In genomic region chr5:17763301-17763700, GRCh38 we compare ENCODE assay signal across 20 cellular contexts.
"Had no signal": no experiment of that assay in that cellular context is flagged by ENCODE, and none has a peak within 500 bp of the region (broad histone marks: within the 10 kb centered on the region; RNA-seq: fewer than 3 reads in every experiment).

No MANE protein-coding gene starts in this region.

- H3K36me3 Mint-ChIP-seq: activated naive CD8-positive, alpha-beta T cell; naive thymus-derived CD8-positive, alpha-beta T cell had no signal

- ATAC-seq: activated CD8-positive, alpha-beta T cell treated with anti-CD3 and anti-CD28 coated beads, Interleukin-2, amount 10 ng/mL, durations not matched to agents 7 days and 5 days; activated T-cell treated with anti-CD3 and anti-CD28 coated beads, Interleukin-2, amount 50 U/mL, for 72 hours; left lobe of liver; naive thymus-derived CD8-positive, alpha-beta T cell had no signal

- H3K27me3 Mint-ChIP-seq: activated CD4-positive, alpha-beta T cell treated with anti-CD3 and anti-CD28 coated beads, Interleukin-2, amount 10 ng/mL, durations not matched to agents 24 days and 14 days; activated naive CD8-positive, alpha-beta T cell; naive thymus-derived CD8-positive, alpha-beta T cell had no signal

- H3K36me3 ChIP-seq: colonic mucosa, upper lobe of left lung had no signal

- H3K27ac ChIP-seq: colonic mucosa, epithelial cell of prostate, upper lobe of left lung had no signal

- H3K4me1 Mint-ChIP-seq: activated CD4-positive, alpha-beta T cell treated with anti-CD3 and anti-CD28 coated beads, Interleukin-2, amount 10 ng/mL, durations not matched to agents 24 days and 14 days; naive thymus-derived CD8-positive, alpha-beta T cell had no signal

- H3K4me3 Mint-ChIP-seq: activated CD4-positive, alpha-beta T cell treated with anti-CD3 and anti-CD28 coated beads, Interleukin-2, amount 10 ng/mL, durations not matched to agents 24 days and 14 days; activated CD8-positive, alpha-beta T cell treated with anti-CD3 and anti-CD28 coated beads, Interleukin-2, amount 10 ng/mL, durations not matched to agents 7 days and 5 days; activated naive CD8-positive, alpha-beta T cell; activated T-cell treated with anti-CD3 and anti-CD28 coated beads, Interleukin-2, amount 50 U/mL, for 72 hours; naive thymus-derived CD8-positive, alpha-beta T cell had no signal

- H3K4me3 ChIP-seq: colonic mucosa, upper lobe of left lung had no signal

- DNase-seq: activated CD4-positive, alpha-beta T cell treated with anti-CD3 and anti-CD28 coated beads, Interleukin-2, amount 10 ng/mL, durations not matched to agents 24 days and 14 days; activated CD4-positive, CD25-positive, alpha-beta regulatory T cell; activated CD8-positive, alpha-beta memory T cell treated with anti-CD3 and anti-CD28 coated beads, Interleukin-2, amount 50 U/mL, for 4 hours; activated CD8-positive, alpha-beta T cell treated with anti-CD3 and anti-CD28 coated beads, Interleukin-2, amount 10 ng/mL, durations not matched to agents 7 days and 5 days; activated gamma-delta T cell treated with Interleukin-2 at 50 U/mL for 16 hours; activated T-cell treated with anti-CD3 and anti-CD28 coated beads, Interleukin-2, amount 50 U/mL, for 72 hours; anterior cingulate cortex; caudate nucleus; colonic mucosa; effector memory CD4-positive, alpha-beta T cell; naive thymus-derived CD8-positive, alpha-beta T cell; posterior cingulate gyrus; retina; stimulated activated CD4-positive, alpha-beta T cell treated with anti-CD3 and anti-CD28 coated beads, Interleukin-15, amount 100 ng/mL, for 24 hours; stimulated activated CD4-positive, alpha-beta T cell treated with anti-CD3 and anti-CD28 coated beads, Interleukin-4, amount 100 ng/mL, for 1 hour; stimulated activated naive CD4-positive, alpha-beta T cell; upper lobe of left lung had no signal

- H3K27ac Mint-ChIP-seq: activated CD4-positive, alpha-beta T cell treated with anti-CD3 and anti-CD28 coated beads, Interleukin-2, amount 10 ng/mL, durations not matched to agents 24 days and 14 days; activated CD8-positive, alpha-beta T cell treated with anti-CD3 and anti-CD28 coated beads, Interleukin-2, amount 10 ng/mL, durations not matched to agents 7 days and 5 days; activated naive CD8-positive, alpha-beta T cell; activated T-cell treated with anti-CD3 and anti-CD28 coated beads, Interleukin-2, amount 50 U/mL, for 72 hours; naive thymus-derived CD8-positive, alpha-beta T cell had no signal

- H3K27me3 ChIP-seq: colonic mucosa, upper lobe of left lung had no signal
